ENCODE assay signal across 1 cellular context in the genomic region with DNA sequence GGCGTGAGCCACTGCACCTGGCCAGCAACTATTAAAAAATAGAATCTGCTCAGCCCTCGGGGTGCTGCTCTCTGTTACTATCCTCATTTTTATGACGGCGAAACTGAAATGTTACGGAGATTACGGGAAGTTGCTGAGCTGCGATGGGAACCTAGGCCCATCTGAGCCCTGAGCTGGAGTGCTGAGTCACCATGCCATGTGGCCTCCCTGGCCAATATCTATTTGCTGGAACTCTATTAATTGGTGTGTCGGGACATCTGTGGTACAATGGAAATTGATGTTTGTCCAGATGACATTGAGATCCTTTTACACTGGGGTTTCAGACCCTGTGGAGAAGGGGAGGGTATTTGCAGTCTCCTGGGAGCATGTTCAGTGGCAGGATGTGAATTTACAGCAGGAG.
TF ChIP-seq lines count a peak whose summit lies in the region.

No MANE protein-coding gene starts in this region.

TF ChIP-seq in K562, 482 proteins besides CTCF, POLR2A, EP300 and RAD21 (continued from another document):
- TF ChIP-seq ZNF282 (CRISPR knock-in tag; IDR thresholded peaks at IDR 0.05) = no peak
- no peak for TF ChIP-seq ZNF239 (CRISPR knock-in tag; IDR thresholded peaks at IDR 0.05)
- TF ChIP-seq DMBX1 (CRISPR knock-in tag; IDR thresholded peaks at IDR 0.05; ENCODE audit: borderline replicate concordance) = no peak
- TF ChIP-seq NFE2 (IDR thresholded peaks at IDR 0.05; ENCODE audit: low read depth) = peak; percentile 77
- TF ChIP-seq SMARCA4 (IDR thresholded peaks at IDR 0.05) = no peak
- TF ChIP-seq TFAM (CRISPR knock-in tag; conservative IDR thresholded peaks at IDR 0.05) = no peak
- TF ChIP-seq ZNF316 (IDR thresholded peaks at IDR 0.05) = peak; percentile 49
- TF ChIP-seq, protein P1, sequence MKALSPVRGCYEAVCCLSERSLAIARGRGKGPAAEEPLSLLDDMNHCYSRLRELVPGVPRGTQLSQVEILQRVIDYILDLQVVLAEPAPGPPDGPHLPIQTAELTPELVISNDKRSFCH (CRISPR knock-in tag; IDR thresholded peaks at IDR 0.05) = no peak
- TF ChIP-seq, protein P1 (tag; IDR thresholded peaks at IDR 0.05) = no peak
- TF ChIP-seq, protein P2, sequence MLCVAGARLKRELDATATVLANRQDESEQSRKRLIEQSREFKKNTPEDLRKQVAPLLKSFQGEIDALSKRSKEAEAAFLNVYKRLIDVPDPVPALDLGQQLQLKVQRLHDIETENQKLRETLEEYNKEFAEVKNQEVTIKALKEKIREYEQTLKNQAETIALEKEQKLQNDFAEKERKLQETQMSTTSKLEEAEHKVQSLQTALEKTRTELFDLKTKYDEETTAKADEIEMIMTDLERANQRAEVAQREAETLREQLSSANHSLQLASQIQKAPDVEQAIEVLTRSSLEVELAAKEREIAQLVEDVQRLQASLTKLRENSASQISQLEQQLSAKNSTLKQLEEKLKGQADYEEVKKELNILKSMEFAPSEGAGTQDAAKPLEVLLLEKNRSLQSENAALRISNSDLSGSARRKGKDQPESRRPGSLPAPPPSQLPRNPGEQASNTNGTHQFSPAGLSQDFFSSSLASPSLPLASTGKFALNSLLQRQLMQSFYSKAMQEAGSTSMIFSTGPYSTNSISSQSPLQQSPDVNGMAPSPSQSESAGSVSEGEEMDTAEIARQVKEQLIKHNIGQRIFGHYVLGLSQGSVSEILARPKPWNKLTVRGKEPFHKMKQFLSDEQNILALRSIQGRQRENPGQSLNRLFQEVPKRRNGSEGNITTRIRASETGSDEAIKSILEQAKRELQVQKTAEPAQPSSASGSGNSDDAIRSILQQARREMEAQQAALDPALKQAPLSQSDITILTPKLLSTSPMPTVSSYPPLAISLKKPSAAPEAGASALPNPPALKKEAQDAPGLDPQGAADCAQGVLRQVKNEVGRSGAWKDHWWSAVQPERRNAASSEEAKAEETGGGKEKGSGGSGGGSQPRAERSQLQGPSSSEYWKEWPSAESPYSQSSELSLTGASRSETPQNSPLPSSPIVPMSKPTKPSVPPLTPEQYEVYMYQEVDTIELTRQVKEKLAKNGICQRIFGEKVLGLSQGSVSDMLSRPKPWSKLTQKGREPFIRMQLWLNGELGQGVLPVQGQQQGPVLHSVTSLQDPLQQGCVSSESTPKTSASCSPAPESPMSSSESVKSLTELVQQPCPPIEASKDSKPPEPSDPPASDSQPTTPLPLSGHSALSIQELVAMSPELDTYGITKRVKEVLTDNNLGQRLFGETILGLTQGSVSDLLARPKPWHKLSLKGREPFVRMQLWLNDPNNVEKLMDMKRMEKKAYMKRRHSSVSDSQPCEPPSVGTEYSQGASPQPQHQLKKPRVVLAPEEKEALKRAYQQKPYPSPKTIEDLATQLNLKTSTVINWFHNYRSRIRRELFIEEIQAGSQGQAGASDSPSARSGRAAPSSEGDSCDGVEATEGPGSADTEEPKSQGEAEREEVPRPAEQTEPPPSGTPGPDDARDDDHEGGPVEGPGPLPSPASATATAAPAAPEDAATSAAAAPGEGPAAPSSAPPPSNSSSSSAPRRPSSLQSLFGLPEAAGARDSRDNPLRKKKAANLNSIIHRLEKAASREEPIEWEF (CRISPR knock-in tag; IDR thresholded peaks at IDR 0.05) = no peak
- TF ChIP-seq, protein P3, sequence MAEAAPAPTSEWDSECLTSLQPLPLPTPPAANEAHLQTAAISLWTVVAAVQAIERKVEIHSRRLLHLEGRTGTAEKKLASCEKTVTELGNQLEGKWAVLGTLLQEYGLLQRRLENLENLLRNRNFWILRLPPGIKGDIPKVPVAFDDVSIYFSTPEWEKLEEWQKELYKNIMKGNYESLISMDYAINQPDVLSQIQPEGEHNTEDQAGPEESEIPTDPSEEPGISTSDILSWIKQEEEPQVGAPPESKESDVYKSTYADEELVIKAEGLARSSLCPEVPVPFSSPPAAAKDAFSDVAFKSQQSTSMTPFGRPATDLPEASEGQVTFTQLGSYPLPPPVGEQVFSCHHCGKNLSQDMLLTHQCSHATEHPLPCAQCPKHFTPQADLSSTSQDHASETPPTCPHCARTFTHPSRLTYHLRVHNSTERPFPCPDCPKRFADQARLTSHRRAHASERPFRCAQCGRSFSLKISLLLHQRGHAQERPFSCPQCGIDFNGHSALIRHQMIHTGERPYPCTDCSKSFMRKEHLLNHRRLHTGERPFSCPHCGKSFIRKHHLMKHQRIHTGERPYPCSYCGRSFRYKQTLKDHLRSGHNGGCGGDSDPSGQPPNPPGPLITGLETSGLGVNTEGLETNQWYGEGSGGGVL (CRISPR knock-in tag; IDR thresholded peaks at IDR 0.05) = no peak
- TF ChIP-seq, protein P4, sequence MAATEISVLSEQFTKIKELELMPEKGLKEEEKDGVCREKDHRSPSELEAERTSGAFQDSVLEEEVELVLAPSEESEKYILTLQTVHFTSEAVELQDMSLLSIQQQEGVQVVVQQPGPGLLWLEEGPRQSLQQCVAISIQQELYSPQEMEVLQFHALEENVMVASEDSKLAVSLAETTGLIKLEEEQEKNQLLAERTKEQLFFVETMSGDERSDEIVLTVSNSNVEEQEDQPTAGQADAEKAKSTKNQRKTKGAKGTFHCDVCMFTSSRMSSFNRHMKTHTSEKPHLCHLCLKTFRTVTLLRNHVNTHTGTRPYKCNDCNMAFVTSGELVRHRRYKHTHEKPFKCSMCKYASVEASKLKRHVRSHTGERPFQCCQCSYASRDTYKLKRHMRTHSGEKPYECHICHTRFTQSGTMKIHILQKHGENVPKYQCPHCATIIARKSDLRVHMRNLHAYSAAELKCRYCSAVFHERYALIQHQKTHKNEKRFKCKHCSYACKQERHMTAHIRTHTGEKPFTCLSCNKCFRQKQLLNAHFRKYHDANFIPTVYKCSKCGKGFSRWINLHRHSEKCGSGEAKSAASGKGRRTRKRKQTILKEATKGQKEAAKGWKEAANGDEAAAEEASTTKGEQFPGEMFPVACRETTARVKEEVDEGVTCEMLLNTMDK (IDR thresholded peaks at IDR 0.05; ENCODE audit: borderline replicate concordance, insufficient read depth, low read depth, low read length, poor library complexity, severe bottlenecking) = no peak
